ENCODE assay signal across 9 cellular contexts in the genomic region with DNA sequence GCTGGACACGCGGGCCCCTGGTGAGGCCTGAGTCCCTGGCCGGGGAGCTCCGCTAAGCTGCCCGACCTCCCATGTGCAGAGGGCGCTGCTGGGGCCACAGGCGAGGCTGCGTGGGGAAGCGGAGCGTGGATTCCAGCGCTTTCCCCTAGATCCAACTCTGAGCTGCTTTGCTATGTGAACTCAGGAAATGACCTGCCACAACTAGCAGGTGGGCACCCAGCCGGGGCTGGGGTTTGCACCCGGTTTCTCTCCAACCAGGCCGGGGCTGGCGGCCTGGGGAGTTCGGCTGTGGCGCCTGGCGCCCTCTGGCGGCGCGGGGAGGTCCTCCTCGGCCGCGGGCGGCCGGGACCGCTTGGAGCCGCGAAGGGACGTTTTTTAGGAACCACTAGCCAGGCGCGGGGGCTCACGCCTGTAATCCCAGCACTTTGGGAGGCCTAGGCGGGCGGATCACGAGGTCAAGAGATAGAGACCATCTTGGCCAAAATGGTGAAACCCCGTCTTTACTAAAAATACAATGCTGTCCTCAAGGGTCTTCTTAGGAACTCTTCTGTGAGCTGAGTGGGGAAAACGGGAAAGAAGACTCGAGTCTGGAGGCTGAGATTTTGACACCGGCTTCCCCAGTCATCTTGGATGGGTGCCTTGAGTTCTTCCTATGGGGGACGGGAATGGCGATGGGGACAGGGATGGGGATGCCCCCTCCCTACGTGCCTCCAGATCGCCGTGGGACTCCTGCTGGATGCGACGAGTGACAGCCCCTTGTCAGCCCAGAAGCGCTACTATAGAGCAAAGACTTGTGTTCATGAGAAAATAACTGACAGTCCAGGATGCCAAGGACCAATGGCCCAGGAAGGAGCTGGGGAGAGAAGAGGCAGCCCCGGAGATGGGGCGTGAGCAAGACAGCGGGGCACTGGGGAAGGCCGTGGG. TPM values are rescaled to one million over a fixed set of nuclear protein-coding genes. Genes with fewer than 3 reads are reported as not detected.
A peak's percentile ranks its signal among the peaks of the same experiment; 100 is the strongest.
DNase-seq lines count a peak whose midpoint lies in the region; ATAC-seq, FAIRE-seq and TF ChIP-seq lines count a peak whose summit lies in the region.
"Had no signal": no experiment of that assay in that cellular context is flagged by ENCODE, and none has a peak within 500 bp of the region (broad histone marks: within the 10 kb centered on the region; RNA-seq: fewer than 3 reads in every experiment).

No MANE protein-coding gene starts in this region.

- H3K27ac ChIP-seq in H1 (ENCODE audit: low read depth, low read length) = no peak overlapping the region

- no peak overlapping the region for H2BK120ac ChIP-seq in H1 (replicated peaks; ENCODE audit: low read depth, low read length)

- H3K36me3 ChIP-seq in H1 (ENCODE audit: control insufficient read depth in 2 of 4, insufficient read depth in 4 of 4, low read length in 3 of 4) (no peaks in the 10 kb centered on the region), mucosa of descending colon (ENCODE audit: low read depth) (no peaks in the 10 kb centered on the region)

- no peaks in the 10 kb centered on the region for H3K79me2 ChIP-seq in H1 (ENCODE audit: control insufficient read depth in 1 of 2, insufficient read depth in 2 of 2, low read length in 2 of 2)

- peak overlapping the region; percentile 63 for H4K8ac ChIP-seq in H1 (ENCODE audit: extremely low read depth, insufficient read depth, low read length)

- no peaks in the 10 kb centered on the region for H4K20me1 ChIP-seq in H1 (replicated peaks in 1 of 2; ENCODE audit: control insufficient read depth in 1 of 2, insufficient read depth in 2 of 2, low read length in 2 of 2)

- peak overlapping the region; percentile 38 for H4K91ac ChIP-seq in H1 (replicated peaks; ENCODE audit: insufficient read length, low read length)

- H3K4me2 ChIP-seq in H1 (ENCODE audit: insufficient read depth in 1 of 2, low read depth in 2 of 2, low read length in 2 of 2) = peak overlapping the region in 1 of 2 experiments; percentile 12; a peak in 2 of 4 replicates

- H2BK5ac ChIP-seq in H1 (ENCODE audit: low read depth, low read length) = peak overlapping the region; percentile 66; the same call in 1 of the 2 replicates

- TF ChIP-seq CTCF in GM13976 (IDR thresholded peaks at IDR 0.05; ENCODE audit: borderline replicate concordance, control extremely low read depth, extremely low read depth, insufficient read depth, missing control alignments) = peak; percentile 62
- peak; percentile 75 to 97 (median 77) for TF ChIP-seq CTCF in H1 (IDR thresholded peaks at IDR 0.05; ENCODE audit: control extremely low read depth in 1 of 3, insufficient read depth in 1 of 3, low read depth in 1 of 3, low read length in 3 of 3)
- TF ChIP-seq CTCF in mucosa of descending colon (IDR thresholded peaks at IDR 0.05) = peak; percentile 87

- H3K9me3 ChIP-seq in H1 (ENCODE audit: insufficient read depth in 2 of 2, low read depth in 1 of 2, low read length in 1 of 2) (no peaks in the 10 kb centered on the region), mucosa of descending colon (no peaks in the 10 kb centered on the region)

- intact Hi-C loops in mucosa of descending colon (cut with DNase I, micrococcal nuclease) = loop anchor here in 1 of 2 donors (10.0 kb wide), 1 partner anchor 437 kb away; no protein-coding TSS in a partner anchor

- peak overlapping the region; percentile 2; the same call in 1 of the 2 replicates for H3K18ac ChIP-seq in H1 (ENCODE audit: extremely low read depth, low read length)

- FAIRE-seq in H1 (lab: Jason Lieb, UNC) = no peak

- POLR2A ChIA-PET in H1 (lab: Charles Lee; ENCODE audit: partially characterized antibody) = interaction anchor here (0.5 to 5.3 kb wide), 12 partner anchors 10 to 131 kb away, joined by 3 to 41 read pairs (median 3); a partner anchor contains a TSS

- H2BK20ac ChIP-seq in H1 (ENCODE audit: low read length) = peak overlapping the region; percentile 16; the same call in 1 of the 2 replicates

- H3K14ac ChIP-seq in H1 (ENCODE audit: insufficient read length) = no peak overlapping the region

- H3K23me2 ChIP-seq in H1 (ENCODE audit: low read depth, low read length) = no peaks in the 10 kb centered on the region

- H2AK5ac ChIP-seq in H1 (ENCODE audit: low read depth, low read length) = 0 out of 2 replicates have a peak overlapping the region, but pooled peaks have one; percentile 11

- H2AFZ ChIP-seq in H1 (ENCODE audit: low read length) = peak overlapping the region; percentile 46; the same call in 1 of the 2 replicates

- CTCF ChIA-PET in H1 (lab: Charles Lee; ENCODE audit: partially characterized antibody) = interaction anchor here (0.6 to 18.7 kb wide), 46 partner anchors 9 to 1087 kb away, joined by 3 to 406 read pairs (median 5); a partner anchor contains a TSS

- H3K79me1 ChIP-seq in H1 (ENCODE audit: low read depth, low read length) = peaks cover 3% of the 10 kb centered on the region; the same call in 1 of the 2 replicates

- no peak overlapping the region for H4K5ac ChIP-seq in H1 (ENCODE audit: insufficient read length, low read depth, low read length)

- peak; percentile 86 to 92 for TF ChIP-seq RAD21 in H1 (IDR thresholded peaks at IDR 0.05 in 1 of 2, conservative IDR thresholded peaks at IDR 0.05 in 1 of 2; ENCODE audit: low read depth in 2 of 2, low read length in 2 of 2)

- H3K4me3 ChIP-seq in H1 (ENCODE audit: extremely low read depth in 1 of 4, insufficient read depth in 2 of 4, low read depth in 3 of 4, low read length in 4 of 4) (no peak overlapping the region), mucosa of descending colon (no peak overlapping the region)

- TF ChIP-seq EP300 in H1 (IDR thresholded peaks at IDR 0.05; ENCODE audit: borderline replicate concordance in 1 of 2, low read depth in 2 of 2, low read length in 2 of 2) = no peak

- H2BK12ac ChIP-seq in H1 (ENCODE audit: low read depth, low read length) = peak overlapping the region; percentile 63

- H3K4ac ChIP-seq in H1 (replicated peaks; ENCODE audit: insufficient read length, low read depth, low read length) = peak overlapping the region; percentile 16

- DNase-seq in GM13976 (ENCODE audit: low spot score) (peak; percentile 87), H1 (ENCODE audit: low read depth in 1 of 2, low spot score in 2 of 2) (peak in 1 of 2 experiments; percentile 94), mucosa of descending colon (peak; percentile 74 to 86 (median 80)), COR-L47 (lab: John Stamatoyannopoulos, UW) (no peak), H4 (ENCODE audit: low spot score) (no peak)
- DNase-seq in activated CD4-positive, alpha-beta T cell treated with anti-CD3 and anti-CD28 coated beads, Interleukin-2, amount 50 U/mL, for 4 hours = peak; percentile 59 to 61
- peak; percentile 53 for DNase-seq in stimulated activated CD8-positive, alpha-beta memory T cell treated with anti-CD3 and anti-CD28 coated beads, Interleukin-7, amount 100 ng/mL, for 24 hours (ENCODE audit: low read depth)

- in situ Hi-C loops in GM13976 (cut with MboI; ENCODE audit: low sequenced_read_pairs, unreplicated experiment) = no loop called here

- no peaks in the 10 kb centered on the region; a peak in 2 of 7 replicates for H3K27me3 ChIP-seq in H1 (replicated peaks in 1 of 4; ENCODE audit: control insufficient read depth in 3 of 4, extremely low read depth in 1 of 4, insufficient read depth in 3 of 4, low read length in 3 of 4)

- H3K56ac ChIP-seq in H1 (replicated peaks; ENCODE audit: insufficient read length, low read depth, low read length) = no peak overlapping the region

- no peak overlapping the region for H2BK15ac ChIP-seq in H1 (ENCODE audit: low read length)

- no peak for TF ChIP-seq POLR2A in H1 (IDR thresholded peaks at IDR 0.05; ENCODE audit: control extremely low read depth in 1 of 2, low read depth in 2 of 2, low read length in 2 of 2)

- peak; percentile 59 for ATAC-seq in HG03196 (IDR thresholded peaks at IDR 0.05; ENCODE audit: unreplicated experiment)
- peak; percentile 87 for ATAC-seq in mucosa of descending colon

- peaks cover 0 to 7% (median 1%) of the 10 kb centered on the region in 4 experiments; a peak in 2 of 7 replicates for H3K4me1 ChIP-seq in H1 (replicated peaks in 1 of 4; ENCODE audit: control insufficient read depth in 3 of 4, insufficient read depth in 4 of 4, low read length in 3 of 4)
- peaks cover 12% of the 10 kb centered on the region for H3K4me1 ChIP-seq in mucosa of descending colon (ENCODE audit: low read depth)

- no peak overlapping the region for H3K9ac ChIP-seq in H1 (replicated peaks in 1 of 4; ENCODE audit: extremely low read depth in 1 of 4, low read depth in 3 of 4, low read length in 3 of 4)

- no peak overlapping the region for H3K23ac ChIP-seq in H1 (ENCODE audit: insufficient read length)

- WGBS in H1 (ENCODE audit: extremely low coverage in 1 of 2, insufficient coverage in 1 of 2, insufficient read length in 1 of 2, insufficient replicate concordance in 2 of 2, low coverage in 1 of 2, low lambda C conversion rate in 2 of 2, missing lambda C conversion rate in 1 of 2), 2 experiments = 55% methylated on average over 34 of the region's 52 CpGs; no CpG with 5 or more reads in 1 of the 2 experiments

RNA-seq across cellular contexts. Expression of a gene that starts 12.6 kb away (rescaled TPM):
- 84.3 and 84.6 TPM in 2 replicates for total RNA-seq in H1 (2021; fragmentation: NEBNext Ultra II Directional; extraction: Animal tissue kit (Norgen Biotek cat#: 25700))
- 79.3 and 96.6 TPM in 2 replicates for polyA plus RNA-seq in H1 (2011; rRNA removed)
- 96.5 TPM for polyA plus RNA-seq in H1 (2011; cell fraction: cytosol; rRNA removed)
- 96.7 TPM for polyA plus RNA-seq in H1 (2011; cell fraction: nucleus; rRNA removed)
- 63.1 to 84.9 TPM (median 76.1 TPM) in 4 replicates for polyA plus RNA-seq in H1 (2012, experiment 1 of 2)
- 59.4 TPM for polyA plus RNA-seq in H1 (2012, experiment 2 of 2)
- polyA plus RNA-seq in H1 (2013, experiment 1 of 2) = 113 TPM
- 115 TPM for polyA plus RNA-seq in H1 (2013, experiment 2 of 2)
- polyA minus RNA-seq in H1 (2011; rRNA and poly(A)+ RNA removed) = 41.8 and 68.7 TPM in 2 replicates
- 22.0 TPM for polyA minus RNA-seq in H1 (2011; cell fraction: cytosol; rRNA and poly(A)+ RNA removed)
- 26.9 TPM for polyA minus RNA-seq in H1 (2011; cell fraction: nucleus; rRNA and poly(A)+ RNA removed)
- 10 to 100 TPM; 33.0 to 43.6 (median 38.3) TPM for total RNA-seq in mucosa of descending colon
- 37.2 and 38.6 TPM in 2 replicates for total RNA-seq in H4 (2014; rRNA removed; shearing (Covaris generic))

RNA-seq across cellular contexts. Expression of a gene that starts 22.5 kb away (rescaled TPM):
- 8.4 and 11.7 TPM in 2 replicates for total RNA-seq in H1 (2021; fragmentation: NEBNext Ultra II Directional; extraction: Animal tissue kit (Norgen Biotek cat#: 25700))
- polyA plus RNA-seq in H1 (2011; rRNA removed) = 4.5 and 7.3 TPM in 2 replicates
- polyA plus RNA-seq in H1 (2011; cell fraction: cytosol; rRNA removed) = 7.1 TPM
- 8.4 TPM for polyA plus RNA-seq in H1 (2011; cell fraction: nucleus; rRNA removed)
- polyA plus RNA-seq in H1 (2012, experiment 1 of 2) = 1.8 to 3.5 TPM (median 3.1 TPM) in 4 replicates
- 3.5 TPM for polyA plus RNA-seq in H1 (2012, experiment 2 of 2)
- polyA plus RNA-seq in H1 (2013, experiment 1 of 2) = 112 TPM
- 131 TPM for polyA plus RNA-seq in H1 (2013, experiment 2 of 2)
- 0.66 and 1.3 TPM in 2 replicates for polyA minus RNA-seq in H1 (2011; rRNA and poly(A)+ RNA removed)
- 3.0 TPM for polyA minus RNA-seq in H1 (2011; cell fraction: cytosol; rRNA and poly(A)+ RNA removed)
- polyA minus RNA-seq in H1 (2011; cell fraction: nucleus; rRNA and poly(A)+ RNA removed) = 3.1 TPM
- 100 to 1,000 TPM in 1 of 3 donors, 10 to 100 TPM in 2; 27.3 to 199 (median 60.3) TPM for total RNA-seq in mucosa of descending colon
- 0.50 TPM in 1 of 2 replicates, not detected in the other for total RNA-seq in H4 (2014; rRNA removed; shearing (Covaris generic))
- total RNA-seq: T-helper 1 cell treated with Interleukin-12 subunit alpha and Interleukin-12 subunit beta and Interleukin-4 antibody, amounts not matched to agents 30 ng/mL and 1 ng/mL, for 36 hours had no signal

RNA-seq across cellular contexts. Expression of a gene that starts 29.3 kb away (rescaled TPM):
- total RNA-seq in H1 (2021; fragmentation: NEBNext Ultra II Directional; extraction: Animal tissue kit (Norgen Biotek cat#: 25700)) = 41.2 and 55.4 TPM in 2 replicates
- polyA plus RNA-seq in H1 (2011; rRNA removed) = 26.1 and 38.5 TPM in 2 replicates
- 28.6 TPM for polyA plus RNA-seq in H1 (2011; cell fraction: cytosol; rRNA removed)
- 210 TPM for polyA plus RNA-seq in H1 (2011; cell fraction: nucleus; rRNA removed)
- 25.5 to 31.0 TPM (median 28.0 TPM) in 4 replicates for polyA plus RNA-seq in H1 (2012, experiment 1 of 2)
- polyA plus RNA-seq in H1 (2012, experiment 2 of 2) = 17.4 TPM
- 90.4 TPM for polyA plus RNA-seq in H1 (2013, experiment 1 of 2)
- 88.5 TPM for polyA plus RNA-seq in H1 (2013, experiment 2 of 2)
- 42.6 and 57.5 TPM in 2 replicates for polyA minus RNA-seq in H1 (2011; rRNA and poly(A)+ RNA removed)
- polyA minus RNA-seq in H1 (2011; cell fraction: cytosol; rRNA and poly(A)+ RNA removed) = 21.2 TPM
- polyA minus RNA-seq in H1 (2011; cell fraction: nucleus; rRNA and poly(A)+ RNA removed) = 70.6 TPM
- total RNA-seq in mucosa of descending colon = 100 to 1,000 TPM; 115 to 192 (median 147) TPM
- 4.0 and 6.8 TPM in 2 replicates for total RNA-seq in H4 (2014; rRNA removed; shearing (Covaris generic))

RNA-seq across cellular contexts. Expression of a gene that starts 29.6 kb away (rescaled TPM):
- total RNA-seq in H1 (2021; fragmentation: NEBNext Ultra II Directional; extraction: Animal tissue kit (Norgen Biotek cat#: 25700)) = 3.2 and 4.3 TPM in 2 replicates
- polyA plus RNA-seq in H1 (2011; rRNA removed) = 2.6 and 2.9 TPM in 2 replicates
- polyA plus RNA-seq in H1 (2011; cell fraction: cytosol; rRNA removed) = 3.1 TPM
- 2.5 TPM for polyA plus RNA-seq in H1 (2011; cell fraction: nucleus; rRNA removed)
- polyA plus RNA-seq in H1 (2012, experiment 1 of 2) = 0.94 to 1.9 TPM (median 1.4 TPM) in 4 replicates
- polyA plus RNA-seq in H1 (2012, experiment 2 of 2) = 2.2 TPM
- 44.6 TPM for polyA plus RNA-seq in H1 (2013, experiment 1 of 2)
- polyA plus RNA-seq in H1 (2013, experiment 2 of 2) = 54.0 TPM
- polyA minus RNA-seq in H1 (2011; rRNA and poly(A)+ RNA removed) = 0.83 and 1.4 TPM in 2 replicates
- 0.88 TPM for polyA minus RNA-seq in H1 (2011; cell fraction: cytosol; rRNA and poly(A)+ RNA removed)
- 1.5 TPM for polyA minus RNA-seq in H1 (2011; cell fraction: nucleus; rRNA and poly(A)+ RNA removed)
- under 1 TPM; 0.32 to 0.77 (median 0.35) TPM for total RNA-seq in mucosa of descending colon
- not detected in 2 replicates for total RNA-seq in H4 (2014; rRNA removed; shearing (Covaris generic))
- total RNA-seq: T-helper 1 cell treated with Interleukin-12 subunit alpha and Interleukin-12 subunit beta and Interleukin-4 antibody, amounts not matched to agents 30 ng/mL and 1 ng/mL, for 36 hours had no signal

Comparison
In these comparisons a context has a peak if more than half of its experiments do, and no peak if none do; other contexts are left out.
1. DNase-seq: peak in GM13976 (single experiment), activated CD4-positive, alpha-beta T cell treated with anti-CD3 and anti-CD28 coated beads, Interleukin-2, amount 50 U/mL, for 4 hours (2 of 2), mucosa of descending colon (3 of 3) and stimulated activated CD8-positive, alpha-beta memory T cell treated with anti-CD3 and anti-CD28 coated beads, Interleukin-7, amount 100 ng/mL, for 24 hours (single experiment); none in COR-L47 (single experiment) and H4 (single experiment).
2. Peak in every context shown above with its lines, with median percentiles within 50 percentile points of each other: CTCF ChIP-seq.